In genomic region chr17:34166394-34166793, GRCh38 we compare ENCODE assay signal across 32 cellular contexts.
"Had no signal": no experiment of that assay in that cellular context is flagged by ENCODE, and none has a peak within 500 bp of the region (broad histone marks: within the 10 kb centered on the region; RNA-seq: fewer than 3 reads in every experiment).

No MANE protein-coding gene starts in this region.

- DNase-seq: activated B cell treated with CpG ODN at 0.5 μM for 24 hours; activated CD4-positive, alpha-beta memory T cell treated with anti-CD3 and anti-CD28 coated beads for 36 hours; activated CD4-positive, alpha-beta T cell treated with anti-CD3 and anti-CD28 coated beads for 4 hours; activated CD4-positive, alpha-beta T cell treated with anti-CD3 and anti-CD28 coated beads, Interleukin-2, amount 50 U/mL, for 1 hour; activated CD4-positive, CD25-positive, alpha-beta regulatory T cell treated with anti-CD3 and anti-CD28 coated beads, Interleukin-2, amount 50 U/mL, for 72 hours; activated CD8-positive, alpha-beta memory T cell treated with anti-CD3 and anti-CD28 coated beads, Interleukin-2, amount 50 U/mL, for 4 hours; activated gamma-delta T cell treated with Interleukin-2 at 50 U/mL for 16 hours; activated naive CD4-positive, alpha-beta T cell treated with anti-CD3 and anti-CD28 coated beads for 36 hours; activated T-cell treated with anti-CD3 and anti-CD28 coated beads for 4 hours; activated T-cell treated with anti-CD3 and anti-CD28 coated beads, Interleukin-2, amount 50 U/mL, for 4 hours; adrenal gland; body of pancreas; cerebellar nuclear complex; NCI-H1092 treated with DMSO at 0.1 percent for 48 hours; NCI-H1417; NCI-H187 treated with DMSO at 0.1 percent for 48 hours; NCI-H2081; NCI-H510A; NCI-H526; NCI-H774; NK-92 treated with Interleukin-12 subunit alpha and Interleukin-12 subunit beta, amount 100 ng/mL, for 24 hours; PC-3; Peyer's patch; RPMI8226; SHP77 treated with DMSO at 0.1 percent for 48 hours; SK-N-SH had no signal

- H3K27ac ChIP-seq: adrenal gland, body of pancreas, breast epithelium, Peyer's patch, SJSA1 had no signal

- H3K4me3 Mint-ChIP-seq: activated B cell treated with CpG ODN at 0.5 μM for 24 hours; activated CD4-positive, alpha-beta memory T cell treated with anti-CD3 and anti-CD28 coated beads for 36 hours; activated naive CD4-positive, alpha-beta T cell treated with anti-CD3 and anti-CD28 coated beads for 36 hours; activated T-cell treated with anti-CD3 and anti-CD28 coated beads, Interleukin-2, amount 50 U/mL, for 4 hours; activated T-helper 1 cell treated with anti-CD3 and anti-CD28 coated beads, Interleukin-12 subunit alpha, Interleukin-12 subunit beta, Interleukin-2, Interleukin-4 antibody, amounts not matched to agents 30 ng/mL and 10 ng/mL and 1 ng/mL, durations not matched to agents 14 hours and 24 hours and 36 hours; T-helper 1 cell treated with Interleukin-12 subunit alpha and Interleukin-12 subunit beta and Interleukin-4 antibody, amounts not matched to agents 30 μg/mL and 1 μg/mL, for 36 hours; T-helper 2 cell treated with Interferon-gamma antibody and Interleukin-4, amounts not matched to agents 5 μg/mL and 100 μg/mL, for 36 hours had no signal

- H3K27ac Mint-ChIP-seq: activated B cell treated with CpG ODN at 0.5 μM for 24 hours; activated CD4-positive, alpha-beta memory T cell treated with anti-CD3 and anti-CD28 coated beads for 36 hours; activated naive CD4-positive, alpha-beta T cell treated with anti-CD3 and anti-CD28 coated beads for 36 hours; activated naive CD4-positive, alpha-beta T cell treated with anti-CD3 and anti-CD28 coated beads, Interleukin-2, amount 50 U/mL, for 72 hours; activated T-helper 1 cell treated with anti-CD3 and anti-CD28 coated beads, Interleukin-12 subunit alpha, Interleukin-12 subunit beta, Interleukin-2, Interleukin-4 antibody, amounts not matched to agents 30 ng/mL and 10 ng/mL and 1 ng/mL, durations not matched to agents 14 hours and 24 hours and 36 hours; T-helper 1 cell treated with Interleukin-12 subunit alpha and Interleukin-12 subunit beta and Interleukin-4 antibody, amounts not matched to agents 30 μg/mL and 1 μg/mL, for 36 hours; T-helper 2 cell treated with Interferon-gamma antibody and Interleukin-4, amounts not matched to agents 5 μg/mL and 100 μg/mL, for 36 hours had no signal

- H3K4me1 Mint-ChIP-seq: activated B cell treated with CpG ODN at 0.5 μM for 24 hours had no signal

- H3K36me3 Mint-ChIP-seq: activated CD4-positive, alpha-beta memory T cell treated with anti-CD3 and anti-CD28 coated beads for 36 hours; activated naive CD4-positive, alpha-beta T cell treated with anti-CD3 and anti-CD28 coated beads, Interleukin-2, amount 50 U/mL, for 72 hours had no signal

- ATAC-seq: activated naive CD4-positive, alpha-beta T cell treated with anti-CD3 and anti-CD28 coated beads, Interleukin-2, amount 50 U/mL, for 72 hours; activated T-cell treated with anti-CD3 and anti-CD28 coated beads, Interleukin-2, amount 50 U/mL, for 4 hours; body of pancreas; PC-3 had no signal

- H3K9me3 Mint-ChIP-seq: activated B cell treated with CpG ODN at 0.5 μM for 24 hours; activated CD4-positive, alpha-beta memory T cell treated with anti-CD3 and anti-CD28 coated beads for 36 hours; activated naive CD4-positive, alpha-beta T cell treated with anti-CD3 and anti-CD28 coated beads for 36 hours; activated naive CD4-positive, alpha-beta T cell treated with anti-CD3 and anti-CD28 coated beads, Interleukin-2, amount 50 U/mL, for 72 hours; activated T-cell treated with anti-CD3 and anti-CD28 coated beads, Interleukin-2, amount 50 U/mL, for 4 hours; activated T-helper 1 cell treated with anti-CD3 and anti-CD28 coated beads, Interleukin-12 subunit alpha, Interleukin-12 subunit beta, Interleukin-2, Interleukin-4 antibody, amounts not matched to agents 30 ng/mL and 10 ng/mL and 1 ng/mL, durations not matched to agents 14 hours and 24 hours and 36 hours; T-helper 1 cell treated with Interleukin-12 subunit alpha and Interleukin-12 subunit beta and Interleukin-4 antibody, amounts not matched to agents 30 μg/mL and 1 μg/mL, for 36 hours; T-helper 2 cell treated with Interferon-gamma antibody and Interleukin-4, amounts not matched to agents 5 μg/mL and 100 μg/mL, for 36 hours had no signal
